In the genomic region with DNA sequence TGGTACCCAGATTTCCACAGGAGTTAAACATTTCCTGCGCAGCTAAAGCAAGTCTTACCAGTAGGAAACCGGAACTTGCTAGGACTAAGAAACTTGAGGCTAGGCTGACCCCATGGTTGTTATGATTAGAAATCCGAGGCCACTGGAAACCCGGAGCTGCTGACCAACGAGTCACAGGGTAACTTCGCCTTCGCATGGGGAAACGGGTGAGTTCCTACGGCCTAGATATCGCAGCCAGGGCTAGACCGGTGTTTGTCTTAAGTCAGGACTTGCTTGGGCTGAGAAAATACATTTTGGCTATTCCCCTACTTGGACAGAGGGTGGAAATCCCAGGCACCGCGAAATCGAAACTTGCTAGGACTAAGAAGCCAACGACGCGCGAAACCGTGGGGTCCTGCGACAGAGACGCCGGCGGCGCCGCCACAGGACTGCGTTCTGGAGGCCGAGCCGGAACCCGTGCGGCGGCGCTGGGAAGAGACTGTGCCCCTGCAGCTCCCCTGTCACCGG, we compare ENCODE assay signal across 8 cellular contexts. TPM values are rescaled to one million over a fixed set of nuclear protein-coding genes. Genes with fewer than 3 reads are reported as not detected.
A peak's percentile ranks its signal among the peaks of the same experiment; 100 is the strongest.
DNase-seq lines count a peak whose midpoint lies in the region; ATAC-seq and TF ChIP-seq lines count a peak whose summit lies in the region.

No MANE protein-coding gene starts in this region.

- no peaks in the 10 kb centered on the region for H3K9me3 ChIP-seq in CD4-positive, alpha-beta memory T cell (ENCODE audit: control insufficient read depth in 1 of 2, low read length in 2 of 2)
- H3K9me3 ChIP-seq in OCI-LY7 (ENCODE audit: low read length) (no peaks in the 10 kb centered on the region), heart right ventricle (no peaks in the 10 kb centered on the region)

- H2AFZ ChIP-seq in OCI-LY7 (ENCODE audit: low read length) = peak overlapping the region; percentile 95

- DNase-seq in CD4-positive, alpha-beta memory T cell = peak in 1 of 5 donors; percentile 85
- DNase-seq in OCI-LY7 (ENCODE audit: low spot score) (peak; percentile 65), heart right ventricle (peak in 1 of 2 donors; percentile 69), posterior vena cava (ENCODE audit: low spot score) (peak; percentile 88), COLO668 (lab: John Stamatoyannopoulos, UW; ENCODE audit: unreplicated experiment) (no peak)
- DNase-seq in activated naive CD8-positive, alpha-beta T cell treated with anti-CD3 and anti-CD28 coated beads, Interleukin-2, amount 10 ng/mL, durations not matched to agents 7 days and 5 days = no peak

- intact Hi-C loops in CD4-positive, alpha-beta memory T cell (cut with micrococcal nuclease) = loop anchor here (1.0 kb wide), 3 partner anchors 24 to 272 kb away; a partner anchor contains a TSS
- intact Hi-C loops in OCI-LY7 (cut with micrococcal nuclease; ENCODE audit: unreplicated experiment) (loop anchor here (1.0 to 5.0 kb wide), 2 partner anchors 64 to 89 kb away; no protein-coding TSS in a partner anchor), heart right ventricle (cut with DNase I) (loop anchor here (1.0 to 10.0 kb wide), 15 partner anchors 23 to 229 kb away; a partner anchor contains a TSS), posterior vena cava (cut with DNase I) (loop anchor here (2.0 to 5.0 kb wide), 2 partner anchors 23 to 34 kb away; no protein-coding TSS in a partner anchor)

- H3K4me3 Mint-ChIP-seq in CD4-positive, alpha-beta memory T cell = peak overlapping the region; percentile 97 to 100 (median 98)
- peak overlapping the region; percentile 93 for H3K4me3 Mint-ChIP-seq in activated naive CD8-positive, alpha-beta T cell treated with anti-CD3 and anti-CD28 coated beads, Interleukin-2, amount 10 ng/mL, durations not matched to agents 7 days and 5 days

- no peaks in the 10 kb centered on the region for H3K27me3 Mint-ChIP-seq in CD4-positive, alpha-beta memory T cell
- H3K27me3 Mint-ChIP-seq in activated naive CD8-positive, alpha-beta T cell treated with anti-CD3 and anti-CD28 coated beads, Interleukin-2, amount 10 ng/mL, durations not matched to agents 7 days and 5 days = no peaks in the 10 kb centered on the region

- no peak for TF ChIP-seq CTCF in OCI-LY7 (conservative IDR thresholded peaks at IDR 0.05; ENCODE audit: low read length)
- TF ChIP-seq CTCF in heart right ventricle (IDR thresholded peaks at IDR 0.05) = no peak

- no peaks in the 10 kb centered on the region for H3K27me3 ChIP-seq in CD4-positive, alpha-beta memory T cell (ENCODE audit: insufficient read depth, low read length)
- peaks cover 0 to 63% (median 34%) of the 10 kb centered on the region in 7 donors for H3K27me3 ChIP-seq in heart right ventricle

- H3K4me3 ChIP-seq in CD4-positive, alpha-beta memory T cell (ENCODE audit: low read length in 2 of 2) = peak overlapping the region; percentile 78 to 99
- H3K4me3 ChIP-seq in OCI-LY7 (ENCODE audit: low read depth, low read length, poor library complexity, severe bottlenecking) = peak overlapping the region; percentile 70
- peak overlapping the region; percentile 47 to 73 (median 67) for H3K4me3 ChIP-seq in heart right ventricle

- no peaks in the 10 kb centered on the region for H4K20me1 ChIP-seq in OCI-LY7 (ENCODE audit: insufficient read depth, low read length)

- peaks cover 19% of the 10 kb centered on the region; the same call in 1 of the 2 replicates for H3K79me2 ChIP-seq in OCI-LY7 (ENCODE audit: insufficient read depth, low read depth, low read length)

- CTCF ChIA-PET in CD4-positive, alpha-beta memory T cell (lab: Charles Lee; ENCODE audit: partially characterized antibody) = interaction anchor here (0.7 to 3.2 kb wide), 24 partner anchors 8 to 444 kb away, joined by 3 to 133 read pairs (median 6); a partner anchor contains a TSS
- CTCF ChIA-PET in OCI-LY7 (lab: Charles Lee; ENCODE audit: unreplicated experiment) = interaction anchor here (0.8 to 1.3 kb wide), 7 partner anchors 9 to 442 kb away, joined by 3 to 7 read pairs (median 4); a partner anchor contains a TSS

- H3K4me1 ChIP-seq in CD4-positive, alpha-beta memory T cell (ENCODE audit: insufficient read depth, low read length) = peaks cover 41% of the 10 kb centered on the region
- H3K4me1 ChIP-seq in OCI-LY7 (ENCODE audit: insufficient read depth, low read length, poor library complexity, severe bottlenecking) = peaks cover 30% of the 10 kb centered on the region
- peaks cover 0 to 74% (median 17%) of the 10 kb centered on the region in 9 donors for H3K4me1 ChIP-seq in heart right ventricle

- H3K9me2 ChIP-seq in OCI-LY7 (ENCODE audit: insufficient read depth, low read length) = no peaks in the 10 kb centered on the region

- H3K27ac ChIP-seq in CD4-positive, alpha-beta memory T cell (ENCODE audit: low read depth, low read length) = peak overlapping the region; percentile 98
- H3K27ac ChIP-seq in OCI-LY7 (ENCODE audit: low read depth, low read length, poor library complexity, severe bottlenecking) (peak overlapping the region; percentile 95), heart right ventricle (peak overlapping the region; percentile 93 to 98 (median 96))

- WGBS in heart right ventricle, 2 donors = 0% methylated on average over 33 of the region's 33 CpGs

- no TSS peak for BruUV-seq in OCI-LY7 (replicated peaks; lab: Mats Ljungman, UMichigan)

- peaks cover 3% of the 10 kb centered on the region for H3K36me3 ChIP-seq in CD4-positive, alpha-beta memory T cell (ENCODE audit: insufficient read depth, low read length)
- no peaks in the 10 kb centered on the region for H3K36me3 ChIP-seq in OCI-LY7 (ENCODE audit: insufficient read depth, low read length)
- peaks cover 0 to 13% (median 0%) of the 10 kb centered on the region in 9 donors for H3K36me3 ChIP-seq in heart right ventricle

- H3K4me1 Mint-ChIP-seq in CD4-positive, alpha-beta memory T cell = peaks cover 18 to 75% (median 34%) of the 10 kb centered on the region in 4 donors
- peaks cover 34% of the 10 kb centered on the region for H3K4me1 Mint-ChIP-seq in activated naive CD8-positive, alpha-beta T cell treated with anti-CD3 and anti-CD28 coated beads, Interleukin-2, amount 10 ng/mL, durations not matched to agents 7 days and 5 days

- peak overlapping the region; percentile 95 for H3K4me2 ChIP-seq in OCI-LY7 (ENCODE audit: low read length)

- ATAC-seq in GM19438 (IDR thresholded peaks at IDR 0.05; ENCODE audit: low read depth, unreplicated experiment) (peak; percentile 15), HG03469 (IDR thresholded peaks at IDR 0.05; ENCODE audit: unreplicated experiment) (peak; percentile 0), heart right ventricle (peak; percentile 24 to 64 (median 42))
- ATAC-seq in activated naive CD8-positive, alpha-beta T cell treated with anti-CD3 and anti-CD28 coated beads, Interleukin-2, amount 10 ng/mL, durations not matched to agents 7 days and 5 days (ENCODE audit: low read depth) = peak; percentile 17

- H3K27ac Mint-ChIP-seq in CD4-positive, alpha-beta memory T cell = peak overlapping the region; percentile 99 to 100 (median 99)
- H3K27ac Mint-ChIP-seq in activated naive CD8-positive, alpha-beta T cell treated with anti-CD3 and anti-CD28 coated beads, Interleukin-2, amount 10 ng/mL, durations not matched to agents 7 days and 5 days = peak overlapping the region; percentile 99

- H3K36me3 Mint-ChIP-seq in CD4-positive, alpha-beta memory T cell = peaks cover 10 to 46% of the 10 kb centered on the region in 2 donors
- H3K36me3 Mint-ChIP-seq in activated naive CD8-positive, alpha-beta T cell treated with anti-CD3 and anti-CD28 coated beads, Interleukin-2, amount 10 ng/mL, durations not matched to agents 7 days and 5 days = peaks cover 17% of the 10 kb centered on the region

- peaks cover 0 to 16% (median 0%) of the 10 kb centered on the region in 8 donors for H3K9me3 Mint-ChIP-seq in CD4-positive, alpha-beta memory T cell
- H3K9me3 Mint-ChIP-seq in activated naive CD8-positive, alpha-beta T cell treated with anti-CD3 and anti-CD28 coated beads, Interleukin-2, amount 10 ng/mL, durations not matched to agents 7 days and 5 days = no peaks in the 10 kb centered on the region

- POLR2A ChIA-PET in CD4-positive, alpha-beta memory T cell (lab: Charles Lee; ENCODE audit: partially characterized antibody) = interaction anchor here (0.6 to 12.6 kb wide), 28 partner anchors 8 to 1167 kb away, joined by 3 to 1197 read pairs (median 8); a partner anchor contains a TSS
- POLR2A ChIA-PET in OCI-LY7 (lab: Charles Lee) = interaction anchor here (0.6 to 3.2 kb wide), 20 partner anchors 10 to 447 kb away, joined by 3 to 55 read pairs (median 6); a partner anchor contains a TSS
- POLR2A ChIA-PET in activated naive CD8-positive, alpha-beta T cell treated with anti-CD3 and anti-CD28 coated beads, Interleukin-2, amount 10 ng/mL, durations not matched to agents 7 days and 5 days (lab: Charles Lee) = interaction anchor here (0.6 to 8.9 kb wide), 24 partner anchors 8 to 443 kb away, joined by 3 to 594 read pairs (median 6); a partner anchor contains a TSS

RNA-seq across cellular contexts. Expression of a gene that starts 1.6 kb away (rescaled TPM):
- total RNA-seq in CD4-positive, alpha-beta memory T cell = 10 to 100 TPM; 43.4 to 47.8 TPM
- polyA plus RNA-seq in CD4-positive, alpha-beta memory T cell = 10 to 100 TPM; 35.8 to 47.0 TPM
- 13.5 and 15.4 TPM in 2 replicates for total RNA-seq in OCI-LY7 (2014; rRNA removed; shearing (Covaris generic))
- 11.4 and 15.1 TPM in 2 replicates for total RNA-seq in OCI-LY7 (2022)
- total RNA-seq in activated naive CD8-positive, alpha-beta T cell treated with anti-CD3 and anti-CD28 coated beads, Interleukin-2, amount 10 ng/mL, durations not matched to agents 7 days and 5 days = 10 to 100 TPM; 39.2 to 41.1 TPM
- total RNA-seq in heart right ventricle = 1 to 10 TPM in 4 of 10 donors, under 1 TPM in 6; 0.42 to 1.8 (median 0.87) TPM
- 1 to 10 TPM; 2.4 to 3.4 TPM for polyA plus RNA-seq in heart right ventricle
- total RNA-seq in posterior vena cava = 1 to 10 TPM; 2.3 to 4.7 TPM

Comparison
In these comparisons a context has a peak if more than half of its experiments do, and no peak if none do; other contexts are left out.
1. DNase-seq: peak in OCI-LY7 (single experiment) and posterior vena cava (single experiment); none in activated naive CD8-positive, alpha-beta T cell treated with anti-CD3 and anti-CD28 coated beads, Interleukin-2, amount 10 ng/mL, durations not matched to agents 7 days and 5 days (single experiment) and COLO668 (single experiment).
2. Peak in every context shown above with its lines, with median percentiles within 50 percentile points of each other: H3K27ac ChIP-seq, H3K4me3 ChIP-seq and ATAC-seq.